ENCODE assay signal across 19 cellular contexts in the genomic region with DNA sequence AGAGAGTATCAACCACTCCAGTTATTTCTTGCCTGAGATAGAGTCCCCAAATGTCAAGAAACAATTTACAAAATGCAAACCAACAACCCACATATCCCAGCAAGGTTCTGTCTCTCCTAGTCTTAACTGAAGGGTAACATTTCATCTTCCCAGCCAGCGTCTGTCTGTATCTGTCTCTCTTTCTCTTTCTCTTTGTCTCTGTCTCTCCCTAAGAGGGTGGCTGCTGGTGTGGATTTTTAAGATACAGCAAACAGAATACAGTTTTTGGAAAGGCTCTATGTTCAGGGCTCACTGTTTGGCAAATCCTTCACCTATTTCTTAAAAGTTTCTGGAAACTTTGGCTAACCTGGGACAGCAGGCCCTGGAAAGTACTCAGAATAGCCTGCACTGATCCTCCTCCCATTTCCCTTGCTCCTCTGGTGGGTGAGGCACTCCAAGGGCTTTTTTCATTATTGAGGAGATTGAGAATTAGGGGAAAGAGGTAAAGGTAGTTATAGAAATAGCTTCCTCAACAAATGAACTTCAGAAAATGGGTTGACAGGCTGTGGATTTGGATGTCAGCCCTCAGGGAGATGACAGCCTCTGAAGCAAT. TPM values are rescaled to one million over a fixed set of nuclear protein-coding genes. Genes with fewer than 3 reads are reported as not detected.
DNase-seq lines count a peak whose midpoint lies in the region; ATAC-seq, FAIRE-seq and TF ChIP-seq lines count a peak whose summit lies in the region.
"Had no signal": no experiment of that assay in that cellular context is flagged by ENCODE, and none has a peak within 500 bp of the region (broad histone marks: within the 10 kb centered on the region; RNA-seq: fewer than 3 reads in every experiment).

No MANE protein-coding gene starts in this region.

- H4K20me1 ChIP-seq in HepG2 (ENCODE audit: insufficient read depth, low read length): 0 out of 2 replicates have a peak, but pooled peaks cover 4% of the 10 kb centered on the region

- ATAC-seq in HepG2 (no peak), psoas muscle (no peak), GM21423 (IDR thresholded peaks at IDR 0.05; ENCODE audit: unreplicated experiment) (no peak)
- ATAC-seq: body of pancreas; CD8-positive, alpha-beta T cell; left ventricle myocardium superior; stimulated activated naive B cell treated with anti-CD40 and anti-IgM and Interleukin-4, amounts not matched to agents 10 μg/mL and 1 μg/mL and 100 μg/mL, for 72 hours had no signal

- H3K27ac ChIP-seq in liver (ENCODE audit: low read depth in 1 of 2, low read length in 2 of 2) (peak overlapping the region; percentile 15 to 59), HepG2 (ENCODE audit: extremely low read length, insufficient read depth, low read length) (no peak overlapping the region), psoas muscle (peak overlapping the region; percentile 10)
- H3K27ac ChIP-seq: KMS-11, VCaP had no signal

- TF ChIP-seq POLR2A in HepG2 (IDR thresholded peaks at IDR 0.05; ENCODE audit: insufficient read depth in 1 of 2, low read depth in 2 of 2, low read length in 2 of 2): no peak

- in situ Hi-C loops in HepG2 (cut with HindIII; ENCODE audit: extremely low pct_ligation_motif_present, low pct_unique_long_range_greater_than_20kb): no loop called here

- no TSS peak for BruUV-seq in HepG2 (replicated peaks; lab: Mats Ljungman, UMichigan)

- TF ChIP-seq CTCF in liver (IDR thresholded peaks at IDR 0.05; ENCODE audit: low read depth, low read length, missing input control): no peak
- TF ChIP-seq CTCF in HepG2 (CRISPR knock-in tag; IDR thresholded peaks at IDR 0.05): no peak
- no peak for TF ChIP-seq CTCF in fibroblast of mammary gland (conservative IDR thresholded peaks at IDR 0.05; ENCODE audit: control insufficient read depth, insufficient read depth, low read depth, low read length)
- TF ChIP-seq CTCF in psoas muscle (IDR thresholded peaks at IDR 0.05): no peak

- H3K27me3 ChIP-seq in liver (ENCODE audit: control insufficient read depth in 4 of 4, insufficient read depth in 4 of 4, low read length in 3 of 4): peaks cover 0 to 31% (median 11%) of the 10 kb centered on the region in 4 donors
- peaks cover 30 to 97% of the 10 kb centered on the region in 2 experiments for H3K27me3 ChIP-seq in HepG2 (ENCODE audit: control insufficient read depth in 1 of 2, insufficient read depth in 2 of 2, low read length in 2 of 2)
- peaks cover 4 to 77% (median 17%) of the 10 kb centered on the region in 3 donors for H3K27me3 ChIP-seq in psoas muscle (ENCODE audit: insufficient read depth in 3 of 3, low read length in 2 of 3)

- no peak for TF ChIP-seq RAD21 in liver (IDR thresholded peaks at IDR 0.05)
- TF ChIP-seq RAD21 in HepG2 (CRISPR knock-in tag; IDR thresholded peaks at IDR 0.05): no peak

- TF ChIP-seq EP300 in HepG2 (IDR thresholded peaks at IDR 0.05; ENCODE audit: low read depth in 2 of 2, low read length in 2 of 2): no peak
- TF ChIP-seq EP300 in HepG2 (CRISPR knock-in tag; IDR thresholded peaks at IDR 0.05; ENCODE audit: borderline replicate concordance): no peak

- H2AFZ ChIP-seq in HepG2 (ENCODE audit: low read length): no peak overlapping the region

- H3K79me2 ChIP-seq in HepG2 (ENCODE audit: insufficient read depth, low read length): no peaks in the 10 kb centered on the region

- H3K4me2 ChIP-seq in HepG2 (ENCODE audit: low read depth, low read length): no peak overlapping the region
- H3K4me2 ChIP-seq: KMS-11 had no signal

- H3K4me3 ChIP-seq in liver (ENCODE audit: low read depth in 1 of 3, low read length in 3 of 3) (no peak overlapping the region), HepG2 (replicated peaks in 1 of 3; ENCODE audit: insufficient read depth in 1 of 3, low read depth in 2 of 3, low read length in 3 of 3) (no peak overlapping the region), fibroblast of mammary gland (ENCODE audit: control insufficient read depth, low read depth, low read length) (peak overlapping the region; percentile 34), psoas muscle (no peak overlapping the region)
- H3K4me3 ChIP-seq: body of pancreas had no signal

- H3K9me3 ChIP-seq in liver (ENCODE audit: control insufficient read depth in 4 of 4, low read length in 3 of 4): no peaks in the 10 kb centered on the region
- H3K9me3 ChIP-seq in HepG2 (ENCODE audit: low read length): no peaks in the 10 kb centered on the region
- no peaks in the 10 kb centered on the region for H3K9me3 ChIP-seq in psoas muscle
- H3K9me3 ChIP-seq: body of pancreas had no signal

- CTCF ChIA-PET in HepG2 (lab: Yijun Ruan, JAX; ENCODE audit: low intra/inter-chr PET ratio, low total read pairs): no interaction called here

- POLR2A ChIA-PET in HepG2 (lab: Yijun Ruan, JAX): interaction anchor here (0.6 kb wide), 1 partner anchor 678 kb away, joined by 3 read pairs; no protein-coding TSS in a partner anchor

- H3K36me3 ChIP-seq in liver (ENCODE audit: control insufficient read depth in 4 of 4, insufficient read depth in 3 of 4, low read depth in 1 of 4, low read length in 3 of 4): no peaks in the 10 kb centered on the region
- H3K36me3 ChIP-seq in HepG2 (replicated peaks in 1 of 2; ENCODE audit: control insufficient read depth in 1 of 2, insufficient read depth in 2 of 2, low read length in 2 of 2): no peaks in the 10 kb centered on the region
- H3K36me3 ChIP-seq in psoas muscle (ENCODE audit: insufficient read depth in 1 of 2, low read depth in 1 of 2): no peaks in the 10 kb centered on the region

- no peak overlapping the region for H3K9ac ChIP-seq in liver (ENCODE audit: low read depth in 1 of 2, low read length in 2 of 2)
- H3K9ac ChIP-seq in HepG2 (ENCODE audit: insufficient read depth, low read depth, low read length): no peak overlapping the region
- H3K9ac ChIP-seq: KMS-11 had no signal

- intact Hi-C loops in HepG2 (cut with micrococcal nuclease; ENCODE audit: unreplicated experiment): no loop called here
- intact Hi-C loops in psoas muscle (cut with DNase I): no loop called here

- WGBS in liver: 52% methylated on average over 1 of the region's 1 CpG
- 0% methylated on average over 1 of the region's 1 CpG for WGBS in HepG2 (ENCODE audit: low lambda C conversion rate)
- 76 to 91% (median 88%) methylated on average over 1 of the region's 1 CpG for WGBS in psoas muscle, 3 donors

- H3K4me1 ChIP-seq in liver (ENCODE audit: control insufficient read depth in 4 of 4, insufficient read depth in 4 of 4, low read length in 3 of 4): peaks cover 0 to 3% (median 0%) of the 10 kb centered on the region in 4 donors
- no peaks in the 10 kb centered on the region for H3K4me1 ChIP-seq in HepG2 (ENCODE audit: insufficient read depth, low read length)
- H3K4me1 ChIP-seq in psoas muscle: no peaks in the 10 kb centered on the region

- FAIRE-seq in HepG2 (lab: Jason Lieb, UNC): no peak

- DNase-seq in HepG2 (ENCODE audit: low spot score) (no peak), fibroblast of mammary gland (ENCODE audit: low read depth) (no peak), psoas muscle (no peak), AG20443 (ENCODE audit: low spot score) (no peak), hepatic stellate cell (ENCODE audit: low spot score) (no peak), GF-D8 (lab: John Stamatoyannopoulos, UW) (no peak)
- DNase-seq: body of pancreas; CD8-positive, alpha-beta T cell; dermis blood vessel endothelial cell; HFFc6; left ventricle myocardium superior; NCI-H1436; NCI-H345; stimulated activated naive B cell treated with anti-CD40 and anti-IgM and Interleukin-4, amounts not matched to agents 10 μg/mL and 1 μg/mL and 100 μg/mL, for 72 hours had no signal

RNA-seq across cellular contexts. Expression of a gene that starts 6.2 kb away (rescaled TPM):
- under 1 TPM; 0.65 to 0.75 TPM for total RNA-seq in liver
- polyA plus RNA-seq in liver: under 1 TPM; 0.19 to 0.35 TPM
- total RNA-seq in HepG2 (2016; rRNA removed; fragmentation: Illumina TruSeq; extraction: Trizol): not detected in 2 replicates
- total RNA-seq in HepG2 (2016; cell fraction: cytosol; rRNA removed; fragmentation: Illumina TruSeq; extraction: Trizol; ENCODE audit: low read depth): not detected in 2 replicates
- total RNA-seq in HepG2 (2016; cell fraction: insoluble cytoplasmic fraction; rRNA removed; fragmentation: Illumina TruSeq; extraction: Trizol): not detected in 2 replicates
- not detected in 2 replicates for total RNA-seq in HepG2 (2016; cell fraction: membrane; rRNA removed; fragmentation: Illumina TruSeq; extraction: Trizol)
- total RNA-seq in HepG2 (2016; cell fraction: nucleus; rRNA removed; fragmentation: Illumina TruSeq; extraction: Trizol): not detected in 2 replicates
- polyA plus RNA-seq in HepG2 (2011; rRNA removed): not detected in 2 replicates
- not detected in 2 replicates for polyA plus RNA-seq in HepG2 (2011; cell fraction: cytosol; rRNA removed)
- not detected in 2 replicates for polyA plus RNA-seq in HepG2 (2011; cell fraction: nucleus; rRNA removed)
- polyA plus RNA-seq in HepG2 (2012): not detected in 2 replicates
- not detected in 2 replicates for polyA plus RNA-seq in HepG2 (2016; cell fraction: cytosol; fragmentation: Illumina TruSeq; extraction: Trizol; ENCODE audit: low read depth)
- not detected in 2 replicates for polyA plus RNA-seq in HepG2 (2016; cell fraction: insoluble cytoplasmic fraction; fragmentation: Illumina TruSeq; extraction: Trizol; ENCODE audit: low read depth)
- polyA plus RNA-seq in HepG2 (2016; cell fraction: membrane; fragmentation: Illumina TruSeq; extraction: Trizol; ENCODE audit: low read depth): not detected in 2 replicates
- not detected in 2 replicates for polyA plus RNA-seq in HepG2 (2016; cell fraction: nucleus; fragmentation: Illumina TruSeq; extraction: Trizol; ENCODE audit: insufficient read depth, low read depth)
- polyA minus RNA-seq in HepG2 (2011; rRNA and poly(A)+ RNA removed; ENCODE audit: low replicate concordance): 0.04 and 0.49 TPM in 2 replicates
- not detected in 2 replicates for polyA minus RNA-seq in HepG2 (2011; cell fraction: cytosol; rRNA and poly(A)+ RNA removed)
- not detected in 2 replicates for polyA minus RNA-seq in HepG2 (2011; cell fraction: nucleus; rRNA and poly(A)+ RNA removed)
- 1 to 10 TPM in 2 of 4 donors, under 1 TPM in 2; 0.80 to 4.0 (median 1.3) TPM for total RNA-seq in psoas muscle
- polyA plus RNA-seq in psoas muscle: under 1 TPM; 0.38 to 0.89 (median 0.55) TPM
- total RNA-seq: HFFc6 had no signal

RNA-seq across cellular contexts. Expression of a gene that starts 18.1 kb away (rescaled TPM):
- 1 to 10 TPM in 1 of 2 donors, under 1 TPM in 1; 0.75 to 2.2 TPM for total RNA-seq in liver
- polyA plus RNA-seq in liver: 1 to 10 TPM; 1.0 to 1.3 TPM
- total RNA-seq in HepG2 (2016; rRNA removed; fragmentation: Illumina TruSeq; extraction: Trizol): not detected in 2 replicates
- not detected in 2 replicates for total RNA-seq in HepG2 (2016; cell fraction: cytosol; rRNA removed; fragmentation: Illumina TruSeq; extraction: Trizol; ENCODE audit: low read depth)
- not detected in 2 replicates for total RNA-seq in HepG2 (2016; cell fraction: insoluble cytoplasmic fraction; rRNA removed; fragmentation: Illumina TruSeq; extraction: Trizol)
- not detected in 2 replicates for total RNA-seq in HepG2 (2016; cell fraction: membrane; rRNA removed; fragmentation: Illumina TruSeq; extraction: Trizol)
- not detected in 2 replicates for total RNA-seq in HepG2 (2016; cell fraction: nucleus; rRNA removed; fragmentation: Illumina TruSeq; extraction: Trizol)
- not detected in 2 replicates for polyA plus RNA-seq in HepG2 (2011; rRNA removed)
- not detected in 2 replicates for polyA plus RNA-seq in HepG2 (2011; cell fraction: cytosol; rRNA removed)
- polyA plus RNA-seq in HepG2 (2011; cell fraction: nucleus; rRNA removed): 0.28 TPM in 1 of 2 replicates, not detected in the other
- not detected in 2 replicates for polyA plus RNA-seq in HepG2 (2012)
- polyA plus RNA-seq in HepG2 (2016; cell fraction: cytosol; fragmentation: Illumina TruSeq; extraction: Trizol; ENCODE audit: low read depth): not detected in 2 replicates
- polyA plus RNA-seq in HepG2 (2016; cell fraction: insoluble cytoplasmic fraction; fragmentation: Illumina TruSeq; extraction: Trizol; ENCODE audit: low read depth): not detected in 2 replicates
- polyA plus RNA-seq in HepG2 (2016; cell fraction: membrane; fragmentation: Illumina TruSeq; extraction: Trizol; ENCODE audit: low read depth): not detected in 2 replicates
- polyA plus RNA-seq in HepG2 (2016; cell fraction: nucleus; fragmentation: Illumina TruSeq; extraction: Trizol; ENCODE audit: insufficient read depth, low read depth): not detected in 2 replicates
- polyA minus RNA-seq in HepG2 (2011; rRNA and poly(A)+ RNA removed; ENCODE audit: low replicate concordance): 2.3 TPM in 1 of 2 replicates, not detected in the other
- not detected in 2 replicates for polyA minus RNA-seq in HepG2 (2011; cell fraction: cytosol; rRNA and poly(A)+ RNA removed)
- not detected in 2 replicates for polyA minus RNA-seq in HepG2 (2011; cell fraction: nucleus; rRNA and poly(A)+ RNA removed)
- 1 to 10 TPM; 1.5 to 8.8 (median 1.9) TPM for total RNA-seq in psoas muscle
- 1 to 10 TPM in 2 of 3 donors, under 1 TPM in 1; 0.96 to 1.5 (median 1.4) TPM for polyA plus RNA-seq in psoas muscle
- total RNA-seq: HFFc6 had no signal

RNA-seq across cellular contexts. Expression of a gene that starts 21.7 kb away (rescaled TPM):
- total RNA-seq in liver (under 1 TPM in 1 of 2 donors, not detected in 1; 0.08 TPM), HepG2 (2016; rRNA removed; fragmentation: Illumina TruSeq; extraction: Trizol) (not detected in 2 replicates), psoas muscle (under 1 TPM in 3 of 4 donors, not detected in 1; 0.17 to 0.71 (median 0.24) TPM)
- polyA plus RNA-seq in liver (under 1 TPM; 0.36 to 0.38 TPM), HepG2 (2011; rRNA removed) (not detected in 2 replicates), psoas muscle (under 1 TPM; 0.03 to 0.30 (median 0.17) TPM)
- total RNA-seq in HepG2 (2016; cell fraction: cytosol; rRNA removed; fragmentation: Illumina TruSeq; extraction: Trizol; ENCODE audit: low read depth): not detected in 2 replicates
- not detected in 2 replicates for total RNA-seq in HepG2 (2016; cell fraction: insoluble cytoplasmic fraction; rRNA removed; fragmentation: Illumina TruSeq; extraction: Trizol)
- total RNA-seq in HepG2 (2016; cell fraction: membrane; rRNA removed; fragmentation: Illumina TruSeq; extraction: Trizol): not detected in 2 replicates
- not detected in 2 replicates for total RNA-seq in HepG2 (2016; cell fraction: nucleus; rRNA removed; fragmentation: Illumina TruSeq; extraction: Trizol)
- polyA plus RNA-seq in HepG2 (2011; cell fraction: cytosol; rRNA removed): not detected in 2 replicates
- not detected in 2 replicates for polyA plus RNA-seq in HepG2 (2011; cell fraction: nucleus; rRNA removed)
- polyA plus RNA-seq in HepG2 (2012): not detected in 2 replicates
- not detected in 2 replicates for polyA plus RNA-seq in HepG2 (2016; cell fraction: cytosol; fragmentation: Illumina TruSeq; extraction: Trizol; ENCODE audit: low read depth)
- not detected in 2 replicates for polyA plus RNA-seq in HepG2 (2016; cell fraction: insoluble cytoplasmic fraction; fragmentation: Illumina TruSeq; extraction: Trizol; ENCODE audit: low read depth)
- not detected in 2 replicates for polyA plus RNA-seq in HepG2 (2016; cell fraction: membrane; fragmentation: Illumina TruSeq; extraction: Trizol; ENCODE audit: low read depth)
- polyA plus RNA-seq in HepG2 (2016; cell fraction: nucleus; fragmentation: Illumina TruSeq; extraction: Trizol; ENCODE audit: insufficient read depth, low read depth): not detected in 2 replicates
- polyA minus RNA-seq in HepG2 (2011; rRNA and poly(A)+ RNA removed; ENCODE audit: low replicate concordance): 0.49 TPM in 1 of 2 replicates, not detected in the other
- not detected in 2 replicates for polyA minus RNA-seq in HepG2 (2011; cell fraction: cytosol; rRNA and poly(A)+ RNA removed)
- not detected in 2 replicates for polyA minus RNA-seq in HepG2 (2011; cell fraction: nucleus; rRNA and poly(A)+ RNA removed)
- total RNA-seq: activated T-helper 2 cell treated with anti-CD3 and anti-CD28 coated beads, Interferon-gamma antibody, Interleukin-2, Interleukin-4, amounts not matched to agents 10 μg/mL and 5 μg/mL and 100 μg/mL, durations not matched to agents 14 hours and 24 hours and 36 hours; CD8-positive, alpha-beta T cell; HFFc6; left ventricle myocardium superior had no signal

RNA-seq across cellular contexts. Expression of a gene that starts 27.0 kb away (rescaled TPM):
- total RNA-seq in liver: 1 to 10 TPM in 1 of 2 donors, under 1 TPM in 1; 0.67 to 2.3 TPM
- 1 to 10 TPM; 1.3 to 2.5 TPM for polyA plus RNA-seq in liver
- total RNA-seq in HepG2 (2016; rRNA removed; fragmentation: Illumina TruSeq; extraction: Trizol): not detected in 2 replicates
- not detected in 2 replicates for total RNA-seq in HepG2 (2016; cell fraction: cytosol; rRNA removed; fragmentation: Illumina TruSeq; extraction: Trizol; ENCODE audit: low read depth)
- total RNA-seq in HepG2 (2016; cell fraction: insoluble cytoplasmic fraction; rRNA removed; fragmentation: Illumina TruSeq; extraction: Trizol): not detected in 2 replicates
- total RNA-seq in HepG2 (2016; cell fraction: membrane; rRNA removed; fragmentation: Illumina TruSeq; extraction: Trizol): not detected in 2 replicates
- not detected in 2 replicates for total RNA-seq in HepG2 (2016; cell fraction: nucleus; rRNA removed; fragmentation: Illumina TruSeq; extraction: Trizol)
- polyA plus RNA-seq in HepG2 (2011; rRNA removed): not detected in 2 replicates
- polyA plus RNA-seq in HepG2 (2011; cell fraction: cytosol; rRNA removed): not detected in 2 replicates
- polyA plus RNA-seq in HepG2 (2011; cell fraction: nucleus; rRNA removed): not detected in 2 replicates
- not detected in 2 replicates for polyA plus RNA-seq in HepG2 (2012)
- not detected in 2 replicates for polyA plus RNA-seq in HepG2 (2016; cell fraction: cytosol; fragmentation: Illumina TruSeq; extraction: Trizol; ENCODE audit: low read depth)
- polyA plus RNA-seq in HepG2 (2016; cell fraction: insoluble cytoplasmic fraction; fragmentation: Illumina TruSeq; extraction: Trizol; ENCODE audit: low read depth): not detected in 2 replicates
- not detected in 2 replicates for polyA plus RNA-seq in HepG2 (2016; cell fraction: membrane; fragmentation: Illumina TruSeq; extraction: Trizol; ENCODE audit: low read depth)
- not detected in 2 replicates for polyA plus RNA-seq in HepG2 (2016; cell fraction: nucleus; fragmentation: Illumina TruSeq; extraction: Trizol; ENCODE audit: insufficient read depth, low read depth)
- polyA minus RNA-seq in HepG2 (2011; rRNA and poly(A)+ RNA removed; ENCODE audit: low replicate concordance): 0.28 TPM in 1 of 2 replicates, not detected in the other
- not detected in 2 replicates for polyA minus RNA-seq in HepG2 (2011; cell fraction: cytosol; rRNA and poly(A)+ RNA removed)
- not detected in 2 replicates for polyA minus RNA-seq in HepG2 (2011; cell fraction: nucleus; rRNA and poly(A)+ RNA removed)
- 10 to 100 TPM in 1 of 4 donors, 1 to 10 TPM in 3; 3.1 to 12.9 (median 6.5) TPM for total RNA-seq in psoas muscle
- 1 to 10 TPM; 4.6 to 5.0 (median 5.0) TPM for polyA plus RNA-seq in psoas muscle
- total RNA-seq: HFFc6 had no signal

RNA-seq across cellular contexts. Expression of a gene that starts 32.9 kb away (rescaled TPM):
- total RNA-seq in liver (under 1 TPM; 0.17 to 0.33 TPM), HepG2 (2016; rRNA removed; fragmentation: Illumina TruSeq; extraction: Trizol) (not detected in 2 replicates), psoas muscle (1 to 10 TPM in 2 of 4 donors, under 1 TPM in 2; 0.66 to 3.3 (median 1.2) TPM)
- polyA plus RNA-seq in liver (1 to 10 TPM in 1 of 2 donors, under 1 TPM in 1; 0.58 to 1.1 TPM), HepG2 (2011; rRNA removed) (not detected in 2 replicates), psoas muscle (1 to 10 TPM in 2 of 3 donors, under 1 TPM in 1; 0.80 to 1.6 (median 1.2) TPM)
- total RNA-seq in HepG2 (2016; cell fraction: cytosol; rRNA removed; fragmentation: Illumina TruSeq; extraction: Trizol; ENCODE audit: low read depth): not detected in 2 replicates
- not detected in 2 replicates for total RNA-seq in HepG2 (2016; cell fraction: insoluble cytoplasmic fraction; rRNA removed; fragmentation: Illumina TruSeq; extraction: Trizol)
- total RNA-seq in HepG2 (2016; cell fraction: membrane; rRNA removed; fragmentation: Illumina TruSeq; extraction: Trizol): not detected in 2 replicates
- total RNA-seq in HepG2 (2016; cell fraction: nucleus; rRNA removed; fragmentation: Illumina TruSeq; extraction: Trizol): not detected in 2 replicates
- not detected in 2 replicates for polyA plus RNA-seq in HepG2 (2011; cell fraction: cytosol; rRNA removed)
- not detected in 2 replicates for polyA plus RNA-seq in HepG2 (2011; cell fraction: nucleus; rRNA removed)
- not detected in 2 replicates for polyA plus RNA-seq in HepG2 (2012)
- not detected in 2 replicates for polyA plus RNA-seq in HepG2 (2016; cell fraction: cytosol; fragmentation: Illumina TruSeq; extraction: Trizol; ENCODE audit: low read depth)
- polyA plus RNA-seq in HepG2 (2016; cell fraction: insoluble cytoplasmic fraction; fragmentation: Illumina TruSeq; extraction: Trizol; ENCODE audit: low read depth): not detected in 2 replicates
- not detected in 2 replicates for polyA plus RNA-seq in HepG2 (2016; cell fraction: membrane; fragmentation: Illumina TruSeq; extraction: Trizol; ENCODE audit: low read depth)
- polyA plus RNA-seq in HepG2 (2016; cell fraction: nucleus; fragmentation: Illumina TruSeq; extraction: Trizol; ENCODE audit: insufficient read depth, low read depth): not detected in 2 replicates
- 3.5 TPM in 1 of 2 replicates, not detected in the other for polyA minus RNA-seq in HepG2 (2011; rRNA and poly(A)+ RNA removed; ENCODE audit: low replicate concordance)
- not detected in 2 replicates for polyA minus RNA-seq in HepG2 (2011; cell fraction: cytosol; rRNA and poly(A)+ RNA removed)
- not detected in 2 replicates for polyA minus RNA-seq in HepG2 (2011; cell fraction: nucleus; rRNA and poly(A)+ RNA removed)
- total RNA-seq: HFFc6 had no signal
